Comparison of ENCODE assay signal across 1 cellular context in genomic region chr5:83956386-83956785, GRCh38.
TF ChIP-seq lines count a peak whose summit lies in the region.

No MANE protein-coding gene starts in this region.

TF ChIP-seq in IMR-90, 13 proteins besides CTCF, POLR2A, EP300 and RAD21 (continued from another document):
- TF ChIP-seq, protein P1, sequence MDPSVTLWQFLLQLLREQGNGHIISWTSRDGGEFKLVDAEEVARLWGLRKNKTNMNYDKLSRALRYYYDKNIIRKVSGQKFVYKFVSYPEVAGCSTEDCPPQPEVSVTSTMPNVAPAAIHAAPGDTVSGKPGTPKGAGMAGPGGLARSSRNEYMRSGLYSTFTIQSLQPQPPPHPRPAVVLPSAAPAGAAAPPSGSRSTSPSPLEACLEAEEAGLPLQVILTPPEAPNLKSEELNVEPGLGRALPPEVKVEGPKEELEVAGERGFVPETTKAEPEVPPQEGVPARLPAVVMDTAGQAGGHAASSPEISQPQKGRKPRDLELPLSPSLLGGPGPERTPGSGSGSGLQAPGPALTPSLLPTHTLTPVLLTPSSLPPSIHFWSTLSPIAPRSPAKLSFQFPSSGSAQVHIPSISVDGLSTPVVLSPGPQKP (IDR thresholded peaks at IDR 0.05; ENCODE audit: borderline replicate concordance, low read depth, low read length) = no peak
- TF ChIP-seq, protein P2, sequence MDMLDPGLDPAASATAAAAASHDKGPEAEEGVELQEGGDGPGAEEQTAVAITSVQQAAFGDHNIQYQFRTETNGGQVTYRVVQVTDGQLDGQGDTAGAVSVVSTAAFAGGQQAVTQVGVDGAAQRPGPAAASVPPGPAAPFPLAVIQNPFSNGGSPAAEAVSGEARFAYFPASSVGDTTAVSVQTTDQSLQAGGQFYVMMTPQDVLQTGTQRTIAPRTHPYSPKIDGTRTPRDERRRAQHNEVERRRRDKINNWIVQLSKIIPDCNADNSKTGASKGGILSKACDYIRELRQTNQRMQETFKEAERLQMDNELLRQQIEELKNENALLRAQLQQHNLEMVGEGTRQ (IDR thresholded peaks at IDR 0.05; ENCODE audit: low read depth, low read length) = no peak
- no peak for TF ChIP-seq CEBPB (IDR thresholded peaks at IDR 0.05; ENCODE audit: low read depth, low read length)
- no peak for TF ChIP-seq MXI1 (IDR thresholded peaks at IDR 0.05; ENCODE audit: borderline replicate concordance, low read depth, low read length)
TF ChIP-seq in IMR-90: peak in this region for 0.
